20 cellular contexts compared by ENCODE assay signal in the genomic region with DNA sequence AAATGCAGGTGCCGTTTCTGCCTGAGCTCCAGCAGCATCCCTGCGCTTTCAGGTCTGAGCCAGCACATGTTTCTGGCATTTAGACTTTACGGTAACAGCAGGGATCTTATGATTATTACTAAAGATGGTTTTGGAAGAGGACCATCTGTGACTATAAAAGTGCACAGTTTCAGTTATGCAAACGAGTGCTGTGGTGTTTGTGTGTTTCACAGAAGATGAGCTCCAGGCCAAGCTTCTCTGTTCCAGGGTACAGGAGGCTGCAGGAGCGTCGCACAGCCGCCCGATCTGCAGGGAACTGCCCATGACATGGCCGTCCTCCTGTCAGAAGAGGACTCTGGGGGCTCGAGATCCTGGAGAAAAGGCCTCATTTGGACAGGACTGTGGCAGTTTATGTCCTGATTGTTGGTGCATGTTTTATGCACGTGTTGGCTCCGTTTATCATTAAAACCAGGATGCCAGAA.
DNase-seq lines count a peak whose midpoint lies in the region; ATAC-seq and TF ChIP-seq lines count a peak whose summit lies in the region.
"Had no signal": no experiment of that assay in that cellular context is flagged by ENCODE, and none has a peak within 500 bp of the region (broad histone marks: within the 10 kb centered on the region; RNA-seq: fewer than 3 reads in every experiment).

No MANE protein-coding gene starts in this region.

- no peaks in the 10 kb centered on the region for H3K9me3 Mint-ChIP-seq in stimulated activated naive B cell treated with anti-CD40 and anti-IgM and Interleukin-4, amounts not matched to agents 10 μg/mL and 1 μg/mL and 100 μg/mL, for 72 hours
- H3K9me3 Mint-ChIP-seq: activated naive CD8-positive, alpha-beta T cell treated with anti-CD3 and anti-CD28 coated beads, Interleukin-2, amount 10 ng/mL, durations not matched to agents 7 days and 5 days; effector memory CD8-positive, alpha-beta T cell; naive B cell; T-helper 2 cell treated with Interferon-gamma antibody and Interleukin-4, amounts not matched to agents 5 μg/mL and 100 μg/mL, for 36 hours had no signal

- H3K4me1 Mint-ChIP-seq in stimulated activated naive B cell treated with anti-CD40 and anti-IgM and Interleukin-4, amounts not matched to agents 10 μg/mL and 1 μg/mL and 100 μg/mL, for 72 hours, result peaks cover 19 to 55% of the 10 kb centered on the region in 2 donors
- H3K4me1 Mint-ChIP-seq in T-helper 17 cell, result peaks cover 25% of the 10 kb centered on the region
- H3K4me1 Mint-ChIP-seq: activated CD4-positive, alpha-beta T cell treated with anti-CD3 and anti-CD28 coated beads for 36 hours; activated naive CD8-positive, alpha-beta T cell treated with anti-CD3 and anti-CD28 coated beads, Interleukin-2, amount 10 ng/mL, durations not matched to agents 7 days and 5 days had no signal

- no peak for TF ChIP-seq CTCF in astrocyte of the cerebellum (IDR thresholded peaks at IDR 0.05; ENCODE audit: low read depth, low read length, missing control alignments)

- H3K4me3 Mint-ChIP-seq in stimulated activated naive B cell treated with anti-CD40 and anti-IgM and Interleukin-4, amounts not matched to agents 10 μg/mL and 1 μg/mL and 100 μg/mL, for 72 hours, result no peak overlapping the region
- no peak overlapping the region for H3K4me3 Mint-ChIP-seq in T-helper 17 cell
- H3K4me3 Mint-ChIP-seq: activated CD4-positive, alpha-beta T cell treated with anti-CD3 and anti-CD28 coated beads for 36 hours; activated naive CD8-positive, alpha-beta T cell treated with anti-CD3 and anti-CD28 coated beads, Interleukin-2, amount 10 ng/mL, durations not matched to agents 7 days and 5 days; effector memory CD8-positive, alpha-beta T cell; T-helper 2 cell treated with Interferon-gamma antibody and Interleukin-4, amounts not matched to agents 5 μg/mL and 100 μg/mL, for 36 hours had no signal

- no peak overlapping the region for H3K4me3 ChIP-seq in astrocyte of the cerebellum (ENCODE audit: low read depth, low read length)
- H3K4me3 ChIP-seq: left ventricle myocardium inferior, prostate gland had no signal

- in situ Hi-C loops in astrocyte of the cerebellum (cut with HindIII; ENCODE audit: low sequenced_read_pairs), result no loop called here

- DNase-seq in activated effector memory CD4-positive, alpha-beta T cell treated with anti-CD3 and anti-CD28 coated beads, Interleukin-2, amount 50 U/mL, for 16 hours, result peak; percentile 25
- DNase-seq in activated effector memory CD4-positive, alpha-beta T cell treated with Interleukin-2 at 50 U/mL for 16 hours, result no peak
- DNase-seq in astrocyte of the cerebellum (ENCODE audit: low read depth) (peak; percentile 49), T-helper 17 cell (no peak), Kasumi-1 (lab: John Stamatoyannopoulos, UW) (no peak)
- DNase-seq in stimulated activated naive B cell treated with anti-CD40 and anti-IgM and Interleukin-4, amounts not matched to agents 10 μg/mL and 1 μg/mL and 100 μg/mL, for 72 hours, result no peak
- DNase-seq: activated CD4-positive, alpha-beta T cell treated with anti-CD3 and anti-CD28 coated beads for 36 hours; activated naive CD8-positive, alpha-beta T cell treated with anti-CD3 and anti-CD28 coated beads, Interleukin-2, amount 10 ng/mL, durations not matched to agents 7 days and 5 days; caudate nucleus; effector memory CD8-positive, alpha-beta T cell; GF-D8; left ventricle myocardium inferior; naive B cell; NCI-H1930; SHP77 treated with DMSO at 0.1 percent for 48 hours had no signal

- H3K9me3 ChIP-seq in T-helper 17 cell (ENCODE audit: control insufficient read depth, low read length, poor library complexity, severe bottlenecking), result no peaks in the 10 kb centered on the region
- H3K9me3 ChIP-seq: Caco-2, left ventricle myocardium inferior, prostate gland had no signal

- H3K27ac Mint-ChIP-seq in stimulated activated naive B cell treated with anti-CD40 and anti-IgM and Interleukin-4, amounts not matched to agents 10 μg/mL and 1 μg/mL and 100 μg/mL, for 72 hours, result peak overlapping the region; percentile 67
- H3K27ac Mint-ChIP-seq in T-helper 17 cell, result no peak overlapping the region
- H3K27ac Mint-ChIP-seq: activated CD4-positive, alpha-beta T cell treated with anti-CD3 and anti-CD28 coated beads for 36 hours; activated naive CD8-positive, alpha-beta T cell treated with anti-CD3 and anti-CD28 coated beads, Interleukin-2, amount 10 ng/mL, durations not matched to agents 7 days and 5 days; effector memory CD8-positive, alpha-beta T cell; T-helper 2 cell treated with Interferon-gamma antibody and Interleukin-4, amounts not matched to agents 5 μg/mL and 100 μg/mL, for 36 hours had no signal

- ATAC-seq in HG02798 (IDR thresholded peaks at IDR 0.05; ENCODE audit: poor library complexity, unreplicated experiment) (peak; percentile 58), T-helper 17 cell (no peak), GM19023 (IDR thresholded peaks at IDR 0.05; ENCODE audit: unreplicated experiment) (no peak)
- no peak for ATAC-seq in stimulated activated naive B cell treated with anti-CD40 and anti-IgM and Interleukin-4, amounts not matched to agents 10 μg/mL and 1 μg/mL and 100 μg/mL, for 72 hours (replicated peaks)
- ATAC-seq: activated CD4-positive, alpha-beta T cell treated with anti-CD3 and anti-CD28 coated beads for 36 hours; effector memory CD8-positive, alpha-beta T cell had no signal

- H3K27me3 Mint-ChIP-seq in stimulated activated naive B cell treated with anti-CD40 and anti-IgM and Interleukin-4, amounts not matched to agents 10 μg/mL and 1 μg/mL and 100 μg/mL, for 72 hours, result no peaks in the 10 kb centered on the region
- no peaks in the 10 kb centered on the region for H3K27me3 Mint-ChIP-seq in T-helper 17 cell
- H3K27me3 Mint-ChIP-seq: activated CD4-positive, alpha-beta T cell treated with anti-CD3 and anti-CD28 coated beads for 36 hours; activated naive CD8-positive, alpha-beta T cell treated with anti-CD3 and anti-CD28 coated beads, Interleukin-2, amount 10 ng/mL, durations not matched to agents 7 days and 5 days; effector memory CD8-positive, alpha-beta T cell; naive B cell had no signal

- H3K36me3 Mint-ChIP-seq in stimulated activated naive B cell treated with anti-CD40 and anti-IgM and Interleukin-4, amounts not matched to agents 10 μg/mL and 1 μg/mL and 100 μg/mL, for 72 hours, result peaks cover 52 to 71% of the 10 kb centered on the region in 2 donors
- peaks cover 10% of the 10 kb centered on the region for H3K36me3 Mint-ChIP-seq in T-helper 17 cell (ENCODE audit: low read depth)

Comparison
In these comparisons a context has a peak if more than half of its experiments do, and no peak if none do; other contexts are left out.
1. DNase-seq: peak in activated effector memory CD4-positive, alpha-beta T cell treated with anti-CD3 and anti-CD28 coated beads, Interleukin-2, amount 50 U/mL, for 16 hours (single experiment) and astrocyte of the cerebellum (single experiment); none in activated effector memory CD4-positive, alpha-beta T cell treated with Interleukin-2 at 50 U/mL for 16 hours (single experiment), stimulated activated naive B cell treated with anti-CD40 and anti-IgM and Interleukin-4, amounts not matched to agents 10 μg/mL and 1 μg/mL and 100 μg/mL, for 72 hours (single experiment), T-helper 17 cell (0 of 3) and Kasumi-1 (0 of 2).